Comparison of ENCODE assay signal across 1 cellular context in the genomic region with DNA sequence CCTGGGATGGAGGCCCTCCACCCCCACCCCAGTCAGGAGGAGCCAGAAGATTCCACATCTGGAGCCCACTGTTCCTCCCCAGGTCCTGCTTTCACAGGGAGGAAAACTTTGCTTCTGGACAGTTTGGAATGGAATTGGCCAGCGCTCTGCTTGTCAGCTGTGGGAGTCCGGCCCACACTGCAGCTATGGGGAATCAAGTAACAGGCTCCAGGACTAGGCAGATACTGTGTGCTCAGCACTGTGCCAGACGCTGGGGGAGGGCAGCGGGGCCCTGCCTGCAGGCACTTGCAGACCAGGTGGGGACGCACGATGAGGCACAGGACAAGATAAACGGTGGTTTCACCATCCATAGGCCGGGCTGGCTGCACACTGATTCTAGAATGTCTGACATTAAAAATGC.
TF ChIP-seq lines count a peak whose summit lies in the region.

No MANE protein-coding gene starts in this region.

TF ChIP-seq in SK-N-SH, 30 proteins besides CTCF, POLR2A, EP300 and RAD21 (continued from another document):
- TF ChIP-seq, protein P1, sequence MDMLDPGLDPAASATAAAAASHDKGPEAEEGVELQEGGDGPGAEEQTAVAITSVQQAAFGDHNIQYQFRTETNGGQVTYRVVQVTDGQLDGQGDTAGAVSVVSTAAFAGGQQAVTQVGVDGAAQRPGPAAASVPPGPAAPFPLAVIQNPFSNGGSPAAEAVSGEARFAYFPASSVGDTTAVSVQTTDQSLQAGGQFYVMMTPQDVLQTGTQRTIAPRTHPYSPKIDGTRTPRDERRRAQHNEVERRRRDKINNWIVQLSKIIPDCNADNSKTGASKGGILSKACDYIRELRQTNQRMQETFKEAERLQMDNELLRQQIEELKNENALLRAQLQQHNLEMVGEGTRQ (IDR thresholded peaks at IDR 0.05; ENCODE audit: borderline replicate concordance, low read depth, low read length) = no peak
- TF ChIP-seq MXI1 (IDR thresholded peaks at IDR 0.05; ENCODE audit: low read depth, low read length) (no peak), GABPA (IDR thresholded peaks at IDR 0.05; ENCODE audit: low read depth) (no peak), TEAD4 (IDR thresholded peaks at IDR 0.05; ENCODE audit: borderline replicate concordance, insufficient read depth) (no peak), FOSL2 (IDR thresholded peaks at IDR 0.05; ENCODE audit: borderline replicate concordance, low read depth) (no peak), YY1 (IDR thresholded peaks at IDR 0.05; ENCODE audit: low read depth) (no peak), ELF1 (IDR thresholded peaks at IDR 0.05) (no peak), POLR2AphosphoS5 (IDR thresholded peaks at IDR 0.05; ENCODE audit: low read depth, low read length) (no peak), MEF2A (IDR thresholded peaks at IDR 0.05; ENCODE audit: borderline replicate concordance, low read depth) (no peak), SMC3 (IDR thresholded peaks at IDR 0.05; ENCODE audit: low read depth, low read length) (peak; percentile 29; the same call in 1 of the 2 replicates), NRF1 (IDR thresholded peaks at IDR 0.05; ENCODE audit: low read depth, low read length) (no peak), NFIC (IDR thresholded peaks at IDR 0.05; ENCODE audit: borderline replicate concordance) (no peak), TCF12 (IDR thresholded peaks at IDR 0.05) (no peak), RFX5 (IDR thresholded peaks at IDR 0.05; ENCODE audit: low read length) (no peak), GATA2 (CRISPR knock-in tag; IDR thresholded peaks at IDR 0.05) (peak; percentile 76), FOXJ3 (CRISPR knock-in tag; IDR thresholded peaks at IDR 0.05) (peak; percentile 88; the same call in 1 of the 2 replicates), TAF1 (IDR thresholded peaks at IDR 0.05; ENCODE audit: borderline replicate concordance, low read depth, low read length) (no peak), EZH2phosphoT487 (IDR thresholded peaks at IDR 0.05; ENCODE audit: borderline replicate concordance, low read depth) (no peak), RXRA (IDR thresholded peaks at IDR 0.05; ENCODE audit: borderline replicate concordance, low read depth) (no peak), RCOR1 (IDR thresholded peaks at IDR 0.05; ENCODE audit: low read length) (peak; percentile 85), FOXM1 (IDR thresholded peaks at IDR 0.05; ENCODE audit: low read depth) (no peak), JUND (IDR thresholded peaks at IDR 0.05) (no peak)
- TF ChIP-seq, protein P2, sequence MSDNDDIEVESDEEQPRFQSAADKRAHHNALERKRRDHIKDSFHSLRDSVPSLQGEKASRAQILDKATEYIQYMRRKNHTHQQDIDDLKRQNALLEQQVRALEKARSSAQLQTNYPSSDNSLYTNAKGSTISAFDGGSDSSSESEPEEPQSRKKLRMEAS (IDR thresholded peaks at IDR 0.05; ENCODE audit: low read depth) = no peak
- TF ChIP-seq, protein P3, sequence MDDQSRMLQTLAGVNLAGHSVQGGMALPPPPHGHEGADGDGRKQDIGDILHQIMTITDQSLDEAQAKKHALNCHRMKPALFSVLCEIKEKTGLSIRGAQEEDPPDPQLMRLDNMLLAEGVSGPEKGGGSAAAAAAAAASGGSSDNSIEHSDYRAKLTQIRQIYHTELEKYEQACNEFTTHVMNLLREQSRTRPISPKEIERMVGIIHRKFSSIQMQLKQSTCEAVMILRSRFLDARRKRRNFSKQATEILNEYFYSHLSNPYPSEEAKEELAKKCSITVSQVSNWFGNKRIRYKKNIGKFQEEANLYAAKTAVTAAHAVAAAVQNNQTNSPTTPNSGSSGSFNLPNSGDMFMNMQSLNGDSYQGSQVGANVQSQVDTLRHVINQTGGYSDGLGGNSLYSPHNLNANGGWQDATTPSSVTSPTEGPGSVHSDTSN (IDR thresholded peaks at IDR 0.05) = no peak
- TF ChIP-seq, protein P4, sequence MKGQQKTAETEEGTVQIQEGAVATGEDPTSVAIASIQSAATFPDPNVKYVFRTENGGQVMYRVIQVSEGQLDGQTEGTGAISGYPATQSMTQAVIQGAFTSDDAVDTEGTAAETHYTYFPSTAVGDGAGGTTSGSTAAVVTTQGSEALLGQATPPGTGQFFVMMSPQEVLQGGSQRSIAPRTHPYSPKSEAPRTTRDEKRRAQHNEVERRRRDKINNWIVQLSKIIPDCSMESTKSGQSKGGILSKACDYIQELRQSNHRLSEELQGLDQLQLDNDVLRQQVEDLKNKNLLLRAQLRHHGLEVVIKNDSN (IDR thresholded peaks at IDR 0.05; ENCODE audit: borderline replicate concordance, low read depth) = no peak
- TF ChIP-seq, protein P5, sequence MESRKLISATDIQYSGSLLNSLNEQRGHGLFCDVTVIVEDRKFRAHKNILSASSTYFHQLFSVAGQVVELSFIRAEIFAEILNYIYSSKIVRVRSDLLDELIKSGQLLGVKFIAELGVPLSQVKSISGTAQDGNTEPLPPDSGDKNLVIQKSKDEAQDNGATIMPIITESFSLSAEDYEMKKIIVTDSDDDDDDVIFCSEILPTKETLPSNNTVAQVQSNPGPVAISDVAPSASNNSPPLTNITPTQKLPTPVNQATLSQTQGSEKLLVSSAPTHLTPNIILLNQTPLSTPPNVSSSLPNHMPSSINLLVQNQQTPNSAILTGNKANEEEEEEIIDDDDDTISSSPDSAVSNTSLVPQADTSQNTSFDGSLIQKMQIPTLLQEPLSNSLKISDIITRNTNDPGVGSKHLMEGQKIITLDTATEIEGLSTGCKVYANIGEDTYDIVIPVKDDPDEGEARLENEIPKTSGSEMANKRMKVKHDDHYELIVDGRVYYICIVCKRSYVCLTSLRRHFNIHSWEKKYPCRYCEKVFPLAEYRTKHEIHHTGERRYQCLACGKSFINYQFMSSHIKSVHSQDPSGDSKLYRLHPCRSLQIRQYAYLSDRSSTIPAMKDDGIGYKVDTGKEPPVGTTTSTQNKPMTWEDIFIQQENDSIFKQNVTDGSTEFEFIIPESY (IDR thresholded peaks at IDR 0.05; ENCODE audit: borderline replicate concordance, low read depth) = no peak
